Comparison of ENCODE assay signal across 35 cellular contexts in genomic region chr18:21187886-21188285, GRCh38. TPM values are rescaled to one million over a fixed set of nuclear protein-coding genes. Genes with fewer than 3 reads are reported as not detected.
"Had no signal": no experiment of that assay in that cellular context is flagged by ENCODE, and none has a peak within 500 bp of the region (broad histone marks: within the 10 kb centered on the region; RNA-seq: fewer than 3 reads in every experiment).

No MANE protein-coding gene starts in this region.

- H3K36me3 ChIP-seq: adrenal gland, brain microvascular endothelial cell, breast epithelium had no signal

- H3K4me3 ChIP-seq: adrenal gland, body of pancreas, breast epithelium had no signal

- H3K4me1 ChIP-seq: adrenal gland, body of pancreas, breast epithelium had no signal

- H3K27ac ChIP-seq: adrenal gland, body of pancreas, brain microvascular endothelial cell, VCaP had no signal

- H3K27me3 ChIP-seq: adrenal gland, body of pancreas, brain microvascular endothelial cell, breast epithelium had no signal

- H3K9me3 ChIP-seq: adrenal gland, body of pancreas, breast epithelium had no signal

- DNase-seq: activated B cell treated with CpG ODN at 0.5 μM for 24 hours; activated CD4-positive, alpha-beta memory T cell treated with anti-CD3 and anti-CD28 coated beads for 36 hours; activated CD4-positive, alpha-beta T cell treated with anti-CD3 and anti-CD28 coated beads for 4 hours; activated CD4-positive, alpha-beta T cell treated with anti-CD3 and anti-CD28 coated beads, Interleukin-2, amount 10 ng/mL, durations not matched to agents 24 days and 14 days; activated CD4-positive, alpha-beta T cell treated with anti-CD3 and anti-CD28 coated beads, Interleukin-2, amount 50 U/mL, for 1 hour; activated CD4-positive, alpha-beta T cell treated with anti-CD3 and anti-CD28 coated beads, Interleukin-2, amount 50 U/mL, for 4 hours; activated CD4-positive, CD25-positive, alpha-beta regulatory T cell treated with anti-CD3 and anti-CD28 coated beads, Interleukin-2, amount 50 U/mL, for 72 hours; activated CD8-positive, alpha-beta memory T cell treated with anti-CD3 and anti-CD28 coated beads, Interleukin-2, amount 50 U/mL, for 4 hours; activated CD8-positive, alpha-beta T cell treated with anti-CD3 and anti-CD28 coated beads for 36 hours; activated effector memory CD4-positive, alpha-beta T cell treated with anti-CD3 and anti-CD28 coated beads, Interleukin-2, amount 50 U/mL, for 16 hours; activated gamma-delta T cell treated with Interleukin-2 at 50 U/mL for 16 hours; activated naive CD4-positive, alpha-beta T cell; activated naive CD4-positive, alpha-beta T cell treated with anti-CD3 and anti-CD28 coated beads for 36 hours; activated naive CD4-positive, alpha-beta T cell treated with anti-CD3 and anti-CD28 coated beads, Interleukin-2, amount 50 U/mL, for 16 hours; activated naive CD8-positive, alpha-beta T cell treated with anti-CD3 and anti-CD28 coated beads for 36 hours; activated T-cell treated with anti-CD3 and anti-CD28 coated beads for 4 hours; activated T-cell treated with anti-CD3 and anti-CD28 coated beads, Interleukin-2, amount 50 U/mL, for 1 hour; activated T-cell treated with anti-CD3 and anti-CD28 coated beads, Interleukin-2, amount 50 U/mL, for 4 hours; activated T-cell treated with anti-CD3 and anti-CD28 coated beads, Interleukin-2, amount 50 U/mL, for 72 hours; adrenal gland; amniotic stem cell; aorta; body of pancreas; brain microvascular endothelial cell; caudate nucleus; cerebellar nuclear complex; T-helper 1 cell; T-helper 2 cell; T-helper 9 cell had no signal

- ATAC-seq: activated CD8-positive, alpha-beta T cell treated with anti-CD3 and anti-CD28 coated beads for 36 hours; activated naive CD4-positive, alpha-beta T cell treated with anti-CD3 and anti-CD28 coated beads, Interleukin-2, amount 50 U/mL, for 72 hours; activated T-cell treated with anti-CD3 and anti-CD28 coated beads, Interleukin-2, amount 50 U/mL, for 4 hours; activated T-cell treated with anti-CD3 and anti-CD28 coated beads, Interleukin-2, amount 50 U/mL, for 72 hours; activated T-helper 17 cell treated with anti-CD3 and anti-CD28 coated beads, Interleukin-2, amount 50 U/mL, for 72 hours; body of pancreas had no signal

RNA-seq across cellular contexts. Expression of gene GREB1L, which starts 54.1 kb away (rescaled TPM):
- total RNA-seq: activated B cell treated with CpG ODN at 0.5 μM for 24 hours; activated CD4-positive, alpha-beta memory T cell treated with anti-CD3 and anti-CD28 coated beads for 36 hours; activated CD4-positive, alpha-beta T cell treated with anti-CD3 and anti-CD28 coated beads, Interleukin-2, amount 10 ng/mL, durations not matched to agents 24 days and 14 days; activated CD8-positive, alpha-beta memory T cell treated with anti-CD3 and anti-CD28 coated beads for 36 hours; activated CD8-positive, alpha-beta T cell treated with anti-CD3 and anti-CD28 coated beads for 36 hours; activated naive CD4-positive, alpha-beta T cell treated with anti-CD3 and anti-CD28 coated beads for 36 hours; activated naive CD4-positive, alpha-beta T cell treated with anti-CD3 and anti-CD28 coated beads, Interleukin-2, amount 50 U/mL, for 72 hours; activated naive CD8-positive, alpha-beta T cell treated with anti-CD3 and anti-CD28 coated beads for 36 hours; activated T-cell treated with anti-CD3 and anti-CD28 coated beads, Interleukin-2, amount 50 U/mL, for 72 hours; activated T-helper 1 cell treated with anti-CD3 and anti-CD28 coated beads, Interleukin-12 subunit alpha, Interleukin-12 subunit beta, Interleukin-2, Interleukin-4 antibody, amounts not matched to agents 30 ng/mL and 10 ng/mL and 1 ng/mL, durations not matched to agents 14 hours and 24 hours and 36 hours; activated T-helper 17 cell treated with anti-CD3 and anti-CD28 coated beads, Interleukin-2, amount 50 U/mL, for 72 hours had no signal
